In genomic region chr1:205543351-205544305, GRCh38 we compare ENCODE assay signal across 9 cellular contexts. TPM values are rescaled to one million over a fixed set of nuclear protein-coding genes. Genes with fewer than 3 reads are reported as not detected.
DNase-seq lines count a peak whose midpoint lies in the region; ATAC-seq and TF ChIP-seq lines count a peak whose summit lies in the region.
"Had no signal": no experiment of that assay in that cellular context is flagged by ENCODE, and none has a peak within 500 bp of the region (broad histone marks: within the 10 kb centered on the region; RNA-seq: fewer than 3 reads in every experiment).

No MANE protein-coding gene starts in this region.

- H3K27me3 ChIP-seq in BE2C (no peaks in the 10 kb centered on the region), endodermal cell (ENCODE audit: control insufficient read depth, insufficient read depth, low read length, poor library complexity, severe bottlenecking) (peaks cover 31% of the 10 kb centered on the region), lung (ENCODE audit: control insufficient read depth, insufficient read depth) (no peaks in the 10 kb centered on the region)

- no peaks in the 10 kb centered on the region for H3K79me2 ChIP-seq in OCI-LY7 (ENCODE audit: insufficient read depth, low read depth, low read length)

- 13 to 14% methylated on average over 12 to 24 of the region's 25 CpGs for WGBS in endodermal cell (ENCODE audit: insufficient coverage in 1 of 2, insufficient read length in 1 of 2), 2 experiments
- 1% methylated on average over 25 of the region's 25 CpGs for WGBS in lung, 2 donors

- DNase-seq in BE2C (peak; percentile 70), HPDE6-E6E7 (ENCODE audit: extremely low spot score) (peak; percentile 64), SK-MEL-5 (ENCODE audit: low read depth, low spot score) (peak; percentile 46), endodermal cell (peak; percentile 94), lung (ENCODE audit: low spot score) (peak; percentile 81), superior temporal gyrus (ENCODE audit: extremely low spot score) (peak; percentile 87), GM19238 (ENCODE audit: insufficient read length, low spot score) (no peak), OCI-LY7 (ENCODE audit: low spot score) (no peak)

- TF ChIP-seq CTCF in BE2C (IDR thresholded peaks at IDR 0.05; ENCODE audit: low read depth, low read length) (no peak), endodermal cell (conservative IDR thresholded peaks at IDR 0.05) (peak; percentile 24), lung (IDR thresholded peaks at IDR 0.05; ENCODE audit: control extremely low read depth, extremely low read depth) (no peak), OCI-LY7 (conservative IDR thresholded peaks at IDR 0.05; ENCODE audit: low read length) (no peak)

- H3K9me3 Mint-ChIP-seq in endodermal cell = peaks cover 19% of the 10 kb centered on the region

- H3K27ac Mint-ChIP-seq in endodermal cell = peak overlapping the region; percentile 96

- H3K36me3 ChIP-seq in BE2C = no peaks in the 10 kb centered on the region
- H3K36me3 ChIP-seq in endodermal cell (ENCODE audit: control insufficient read depth, insufficient read depth, low read length) = no peaks in the 10 kb centered on the region
- no peaks in the 10 kb centered on the region for H3K36me3 ChIP-seq in lung (ENCODE audit: control insufficient read depth in 2 of 2, insufficient read depth in 2 of 2, low read length in 2 of 2)
- no peaks in the 10 kb centered on the region for H3K36me3 ChIP-seq in OCI-LY7 (ENCODE audit: insufficient read depth, low read length)

- H3K9me2 ChIP-seq in OCI-LY7 (ENCODE audit: insufficient read depth, low read length) = no peaks in the 10 kb centered on the region

- ATAC-seq in lung (ENCODE audit: insufficient read depth, low FRiP score) = peak; percentile 60

- no peaks in the 10 kb centered on the region for H3K36me3 Mint-ChIP-seq in endodermal cell (ENCODE audit: low read depth)

- no peak overlapping the region for H2AFZ ChIP-seq in OCI-LY7 (ENCODE audit: low read length)

- peaks cover 8% of the 10 kb centered on the region for H3K4me1 Mint-ChIP-seq in endodermal cell

- POLR2A ChIA-PET in OCI-LY7 (lab: Charles Lee) = no interaction called here

- CTCF ChIA-PET in OCI-LY7 (lab: Charles Lee; ENCODE audit: unreplicated experiment) = interaction anchor here (0.5 to 0.6 kb wide), 2 partner anchors 114 kb away, joined by 3 to 7 read pairs; no protein-coding TSS in a partner anchor

- intact Hi-C loops in OCI-LY7 (cut with micrococcal nuclease; ENCODE audit: unreplicated experiment) = no loop called here

- no TSS peak for BruUV-seq in OCI-LY7 (replicated peaks; lab: Mats Ljungman, UMichigan)

- H3K27ac ChIP-seq in endodermal cell (ENCODE audit: low read depth, low read length) (peak overlapping the region; percentile 21), lung (ENCODE audit: low read depth in 1 of 2, low read length in 1 of 2) (peak overlapping the region; percentile 68 to 93), OCI-LY7 (ENCODE audit: low read depth, low read length, poor library complexity, severe bottlenecking) (no peak overlapping the region)
- H3K27ac ChIP-seq: HL-60 had no signal

- H3K9me3 ChIP-seq in BE2C (no peaks in the 10 kb centered on the region), endodermal cell (ENCODE audit: control insufficient read depth, low read length) (peaks cover 13% of the 10 kb centered on the region), lung (ENCODE audit: control insufficient read depth in 2 of 2, insufficient read depth in 1 of 2, low read length in 1 of 2) (no peaks in the 10 kb centered on the region), OCI-LY7 (ENCODE audit: low read length) (no peaks in the 10 kb centered on the region)

- H3K9ac ChIP-seq in endodermal cell (ENCODE audit: extremely low read depth, low read length, poor library complexity, severe bottlenecking) = peak overlapping the region; percentile 23

- in situ Hi-C loops in SK-MEL-5 (cut with HindIII; ENCODE audit: low pct_unique_long_range_greater_than_20kb, low sequenced_read_pairs) = no loop called here

- H3K4me3 Mint-ChIP-seq in endodermal cell = peak overlapping the region; percentile 54

- H3K27me3 Mint-ChIP-seq in endodermal cell (ENCODE audit: insufficient read depth) = peaks cover 61% of the 10 kb centered on the region

- H4K20me1 ChIP-seq in OCI-LY7 (ENCODE audit: insufficient read depth, low read length) = no peaks in the 10 kb centered on the region

- H3K4me1 ChIP-seq in BE2C = no peaks in the 10 kb centered on the region
- no peaks in the 10 kb centered on the region for H3K4me1 ChIP-seq in endodermal cell (ENCODE audit: control insufficient read depth, insufficient read depth, low read length)
- peaks cover 7 to 10% of the 10 kb centered on the region in 2 donors for H3K4me1 ChIP-seq in lung (ENCODE audit: control insufficient read depth in 2 of 2, insufficient read depth in 2 of 2, low read length in 2 of 2)
- no peaks in the 10 kb centered on the region for H3K4me1 ChIP-seq in OCI-LY7 (ENCODE audit: insufficient read depth, low read length, poor library complexity, severe bottlenecking)

- H3K4me2 ChIP-seq in OCI-LY7 (ENCODE audit: low read length) = no peak overlapping the region

- H3K4me3 ChIP-seq in BE2C (ENCODE audit: low read depth, low read length) (peak overlapping the region; percentile 43), endodermal cell (ENCODE audit: low read length) (peak overlapping the region; percentile 39), lung (no peak overlapping the region), OCI-LY7 (ENCODE audit: low read depth, low read length, poor library complexity, severe bottlenecking) (no peak overlapping the region)

RNA-seq across cellular contexts. Expression of gene CDK18, which starts 39.2 kb away (rescaled TPM):
- 3.4 TPM for polyA plus RNA-seq in BE2C (2012; ENCODE audit: insufficient read depth, insufficient read length, low read depth)
- total RNA-seq in SK-MEL-5 (2014; rRNA removed; shearing (Covaris generic)) = 2.4 and 2.7 TPM in 2 replicates
- 19.0 and 21.3 TPM in 2 replicates for polyA plus RNA-seq in SK-MEL-5 (2015; cell fraction: cytosol; rRNA removed)
- polyA plus RNA-seq in SK-MEL-5 (2015; cell fraction: nucleus; rRNA removed) = 51.6 and 61.0 TPM in 2 replicates
- total RNA-seq in endodermal cell (10 to 100 TPM; 58.1 to 88.7 TPM), lung (10 to 100 TPM; 10.9 to 19.1 TPM), OCI-LY7 (2022) (21.2 and 24.1 TPM in 2 replicates)
- polyA plus RNA-seq in endodermal cell (2013, experiment 1 of 2) = 24.4 TPM
- polyA plus RNA-seq in endodermal cell (2013, experiment 2 of 2) = 22.7 TPM
- polyA plus RNA-seq in lung = 10 to 100 TPM in 1 of 2 donors, 1 to 10 TPM in 1; 9.7 to 21.0 TPM
- total RNA-seq in OCI-LY7 (2014; rRNA removed; shearing (Covaris generic)) = 10.1 and 10.9 TPM in 2 replicates

Comparison
In these comparisons a context has a peak if more than half of its experiments do, and no peak if none do; other contexts are left out.
1. DNase-seq: peak in BE2C (single experiment), HPDE6-E6E7 (single experiment), SK-MEL-5 (single experiment), endodermal cell (single experiment), lung (single experiment) and superior temporal gyrus (single experiment); none in GM19238 (single experiment) and OCI-LY7 (single experiment).
2. H3K4me3 ChIP-seq: peak in BE2C (single experiment) and endodermal cell (single experiment); none in lung (single experiment) and OCI-LY7 (single experiment).